15 cellular contexts compared by ENCODE assay signal in genomic region chr10:28788252-28788651, GRCh38.
A peak's percentile ranks its signal among the peaks of the same experiment; 100 is the strongest.
DNase-seq lines count a peak whose midpoint lies in the region; ATAC-seq and TF ChIP-seq lines count a peak whose summit lies in the region.
"Had no signal": no experiment of that assay in that cellular context is flagged by ENCODE, and none has a peak within 500 bp of the region (broad histone marks: within the 10 kb centered on the region; RNA-seq: fewer than 3 reads in every experiment).

No MANE protein-coding gene starts in this region.

- CTCF ChIA-PET in GM10248 (lab: Yijun Ruan, JAX) = interaction anchor here (1.4 kb wide), 1 partner anchor 10 kb away, joined by 3 read pairs; no protein-coding TSS in a partner anchor

- peaks cover 3% of the 10 kb centered on the region for H3K36me3 Mint-ChIP-seq in T-helper 17 cell (ENCODE audit: low read depth)

- no peak for TF ChIP-seq CTCF in GM10248 (IDR thresholded peaks at IDR 0.05; ENCODE audit: control extremely low read depth, extremely low read depth, low read depth, missing control alignments)

- peak overlapping the region; percentile 91 for H3K27ac ChIP-seq in temporal lobe (ENCODE audit: low read depth, low read length)
- H3K27ac ChIP-seq: PC-9, prostate gland had no signal

- no peaks in the 10 kb centered on the region for H3K4me1 Mint-ChIP-seq in T-helper 17 cell

- no peaks in the 10 kb centered on the region for H3K9me3 ChIP-seq in T-helper 17 cell (ENCODE audit: control insufficient read depth, low read length, poor library complexity, severe bottlenecking)
- H3K9me3 ChIP-seq: MG63, prostate gland had no signal

- POLR2A ChIA-PET in GM10248 (lab: Yijun Ruan, JAX) = no interaction called here

- H3K4me3 Mint-ChIP-seq in T-helper 17 cell = no peak overlapping the region
- H3K4me3 Mint-ChIP-seq: stimulated activated naive CD8-positive, alpha-beta T cell treated with anti-CD3 and anti-CD28 coated beads, Interleukin-15, Interleukin-2, amounts not matched to agents 100 ng/mL and 50 ng/mL, for 24 hours had no signal

- peak; percentile 1 for DNase-seq in stimulated activated CD4-positive, alpha-beta T cell treated with anti-CD3 and anti-CD28 coated beads, Interleukin-15, amount 100 ng/mL, for 48 hours (ENCODE audit: low read depth in 2 of 2)
- no peak for DNase-seq in stimulated activated CD4-positive, alpha-beta T cell treated with anti-CD3 and anti-CD28 coated beads, Interleukin-4, amount 100 ng/mL, for 4 hours
- DNase-seq in Ammon's horn (ENCODE audit: low spot score) = no peak
- no peak for DNase-seq in GM10248 (ENCODE audit: extremely low spot score)
- no peak for DNase-seq in T-helper 17 cell
- DNase-seq: activated CD4-positive, alpha-beta T cell treated with anti-CD3 and anti-CD28 coated beads, Interleukin-2, amount 50 U/mL, for 48 hours; AML-193; MG63; NCI-H2171 treated with DMSO at 0.1 percent for 48 hours; PC-9 had no signal

- H3K27me3 Mint-ChIP-seq in T-helper 17 cell = peaks cover 64% of the 10 kb centered on the region

- ATAC-seq in HG02642 (IDR thresholded peaks at IDR 0.05; ENCODE audit: poor library complexity, unreplicated experiment) (peak; percentile 70), HG03571 (IDR thresholded peaks at IDR 0.05; ENCODE audit: unreplicated experiment) (peak; percentile 54), T-helper 17 cell (no peak)

- no peak overlapping the region for H3K27ac Mint-ChIP-seq in T-helper 17 cell
- H3K27ac Mint-ChIP-seq: stimulated activated naive CD8-positive, alpha-beta T cell treated with anti-CD3 and anti-CD28 coated beads, Interleukin-15, Interleukin-2, amounts not matched to agents 100 ng/mL and 50 ng/mL, for 24 hours had no signal

Comparison
In these comparisons a context has a peak if more than half of its experiments do, and no peak if none do; other contexts are left out.
1. DNase-seq: peak in stimulated activated CD4-positive, alpha-beta T cell treated with anti-CD3 and anti-CD28 coated beads, Interleukin-15, amount 100 ng/mL, for 48 hours (2 of 2); none in stimulated activated CD4-positive, alpha-beta T cell treated with anti-CD3 and anti-CD28 coated beads, Interleukin-4, amount 100 ng/mL, for 4 hours (0 of 2), Ammon's horn (single experiment), GM10248 (single experiment) and T-helper 17 cell (0 of 3).